Comparison of ENCODE assay signal across 1 cellular context in the genomic region with DNA sequence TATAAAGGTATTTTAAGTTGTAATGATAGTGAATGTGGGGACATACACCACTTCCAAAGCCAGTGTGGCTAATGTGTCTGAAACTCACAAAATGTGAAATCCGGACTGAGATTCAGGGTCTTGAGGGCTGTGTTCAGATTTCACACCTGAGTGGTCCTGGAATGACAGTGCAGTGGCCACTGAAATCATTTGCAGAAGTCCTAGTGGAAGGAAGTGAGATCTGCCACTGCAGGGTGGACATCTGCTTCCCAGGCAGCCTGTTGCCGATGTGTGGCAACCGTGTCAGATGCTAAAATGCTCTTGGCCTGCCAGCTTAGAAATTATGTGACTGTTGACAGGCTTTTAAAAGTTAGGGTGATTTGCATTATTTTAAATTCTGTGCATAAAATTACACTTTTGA.
A peak's percentile ranks its signal among the peaks of the same experiment; 100 is the strongest.
TF ChIP-seq lines count a peak whose summit lies in the region.

No MANE protein-coding gene starts in this region.

TF ChIP-seq in GM12878, 131 proteins besides CTCF, POLR2A, EP300 and RAD21 (continued from another document):
- TF ChIP-seq, protein P1, sequence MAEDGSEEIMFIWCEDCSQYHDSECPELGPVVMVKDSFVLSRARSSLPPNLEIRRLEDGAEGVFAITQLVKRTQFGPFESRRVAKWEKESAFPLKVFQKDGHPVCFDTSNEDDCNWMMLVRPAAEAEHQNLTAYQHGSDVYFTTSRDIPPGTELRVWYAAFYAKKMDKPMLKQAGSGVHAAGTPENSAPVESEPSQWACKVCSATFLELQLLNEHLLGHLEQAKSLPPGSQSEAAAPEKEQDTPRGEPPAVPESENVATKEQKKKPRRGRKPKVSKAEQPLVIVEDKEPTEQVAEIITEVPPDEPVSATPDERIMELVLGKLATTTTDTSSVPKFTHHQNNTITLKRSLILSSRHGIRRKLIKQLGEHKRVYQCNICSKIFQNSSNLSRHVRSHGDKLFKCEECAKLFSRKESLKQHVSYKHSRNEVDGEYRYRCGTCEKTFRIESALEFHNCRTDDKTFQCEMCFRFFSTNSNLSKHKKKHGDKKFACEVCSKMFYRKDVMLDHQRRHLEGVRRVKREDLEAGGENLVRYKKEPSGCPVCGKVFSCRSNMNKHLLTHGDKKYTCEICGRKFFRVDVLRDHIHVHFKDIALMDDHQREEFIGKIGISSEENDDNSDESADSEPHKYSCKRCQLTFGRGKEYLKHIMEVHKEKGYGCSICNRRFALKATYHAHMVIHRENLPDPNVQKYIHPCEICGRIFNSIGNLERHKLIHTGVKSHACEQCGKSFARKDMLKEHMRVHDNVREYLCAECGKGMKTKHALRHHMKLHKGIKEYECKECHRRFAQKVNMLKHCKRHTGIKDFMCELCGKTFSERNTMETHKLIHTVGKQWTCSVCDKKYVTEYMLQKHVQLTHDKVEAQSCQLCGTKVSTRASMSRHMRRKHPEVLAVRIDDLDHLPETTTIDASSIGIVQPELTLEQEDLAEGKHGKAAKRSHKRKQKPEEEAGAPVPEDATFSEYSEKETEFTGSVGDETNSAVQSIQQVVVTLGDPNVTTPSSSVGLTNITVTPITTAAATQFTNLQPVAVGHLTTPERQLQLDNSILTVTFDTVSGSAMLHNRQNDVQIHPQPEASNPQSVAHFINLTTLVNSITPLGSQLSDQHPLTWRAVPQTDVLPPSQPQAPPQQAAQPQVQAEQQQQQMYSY (CRISPR knock-in tag; IDR thresholded peaks at IDR 0.05) = no peak
- TF ChIP-seq HDAC2 (IDR thresholded peaks at IDR 0.05) = no peak
- TF ChIP-seq TARDBP (IDR thresholded peaks at IDR 0.05; ENCODE audit: borderline replicate concordance) = no peak
- no peak for TF ChIP-seq MTA2 (IDR thresholded peaks at IDR 0.05; ENCODE audit: low read depth)
- TF ChIP-seq CHD2 (IDR thresholded peaks at IDR 0.05; ENCODE audit: borderline replicate concordance, low read depth, low read length) = no peak
- no peak for TF ChIP-seq BHLHE40 (IDR thresholded peaks at IDR 0.05; ENCODE audit: borderline replicate concordance in 1 of 2, low read depth in 2 of 2, low read length in 1 of 2)
- TF ChIP-seq, protein P2, sequence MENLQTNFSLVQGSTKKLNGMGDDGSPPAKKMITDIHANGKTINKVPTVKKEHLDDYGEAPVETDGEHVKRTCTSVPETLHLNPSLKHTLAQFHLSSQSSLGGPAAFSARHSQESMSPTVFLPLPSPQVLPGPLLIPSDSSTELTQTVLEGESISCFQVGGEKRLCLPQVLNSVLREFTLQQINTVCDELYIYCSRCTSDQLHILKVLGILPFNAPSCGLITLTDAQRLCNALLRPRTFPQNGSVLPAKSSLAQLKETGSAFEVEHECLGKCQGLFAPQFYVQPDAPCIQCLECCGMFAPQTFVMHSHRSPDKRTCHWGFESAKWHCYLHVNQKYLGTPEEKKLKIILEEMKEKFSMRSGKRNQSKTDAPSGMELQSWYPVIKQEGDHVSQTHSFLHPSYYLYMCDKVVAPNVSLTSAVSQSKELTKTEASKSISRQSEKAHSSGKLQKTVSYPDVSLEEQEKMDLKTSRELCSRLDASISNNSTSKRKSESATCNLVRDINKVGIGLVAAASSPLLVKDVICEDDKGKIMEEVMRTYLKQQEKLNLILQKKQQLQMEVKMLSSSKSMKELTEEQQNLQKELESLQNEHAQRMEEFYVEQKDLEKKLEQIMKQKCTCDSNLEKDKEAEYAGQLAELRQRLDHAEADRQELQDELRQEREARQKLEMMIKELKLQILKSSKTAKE (IDR thresholded peaks at IDR 0.05; ENCODE audit: low read depth, poor library complexity, severe bottlenecking) = no peak
- TF ChIP-seq ATF7 (IDR thresholded peaks at IDR 0.05; ENCODE audit: low read depth) = no peak
- TF ChIP-seq PAX5 (IDR thresholded peaks at IDR 0.05; ENCODE audit: borderline replicate concordance, low read depth, low read length) = peak; percentile 84
- no peak for TF ChIP-seq WRNIP1 (IDR thresholded peaks at IDR 0.05; ENCODE audit: borderline replicate concordance, low read depth, low read length)
- no peak for TF ChIP-seq ZNF24 (IDR thresholded peaks at IDR 0.05)
- TF ChIP-seq, protein P3, sequence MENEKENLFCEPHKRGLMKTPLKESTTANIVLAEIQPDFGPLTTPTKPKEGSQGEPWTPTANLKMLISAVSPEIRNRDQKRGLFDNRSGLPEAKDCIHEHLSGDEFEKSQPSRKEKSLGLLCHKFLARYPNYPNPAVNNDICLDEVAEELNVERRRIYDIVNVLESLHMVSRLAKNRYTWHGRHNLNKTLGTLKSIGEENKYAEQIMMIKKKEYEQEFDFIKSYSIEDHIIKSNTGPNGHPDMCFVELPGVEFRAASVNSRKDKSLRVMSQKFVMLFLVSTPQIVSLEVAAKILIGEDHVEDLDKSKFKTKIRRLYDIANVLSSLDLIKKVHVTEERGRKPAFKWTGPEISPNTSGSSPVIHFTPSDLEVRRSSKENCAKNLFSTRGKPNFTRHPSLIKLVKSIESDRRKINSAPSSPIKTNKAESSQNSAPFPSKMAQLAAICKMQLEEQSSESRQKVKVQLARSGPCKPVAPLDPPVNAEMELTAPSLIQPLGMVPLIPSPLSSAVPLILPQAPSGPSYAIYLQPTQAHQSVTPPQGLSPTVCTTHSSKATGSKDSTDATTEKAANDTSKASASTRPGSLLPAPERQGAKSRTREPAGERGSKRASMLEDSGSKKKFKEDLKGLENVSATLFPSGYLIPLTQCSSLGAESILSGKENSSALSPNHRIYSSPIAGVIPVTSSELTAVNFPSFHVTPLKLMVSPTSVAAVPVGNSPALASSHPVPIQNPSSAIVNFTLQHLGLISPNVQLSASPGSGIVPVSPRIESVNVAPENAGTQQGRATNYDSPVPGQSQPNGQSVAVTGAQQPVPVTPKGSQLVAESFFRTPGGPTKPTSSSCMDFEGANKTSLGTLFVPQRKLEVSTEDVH (IDR thresholded peaks at IDR 0.05; ENCODE audit: low read depth, partially characterized antibody) = no peak
- TF ChIP-seq, protein P4, sequence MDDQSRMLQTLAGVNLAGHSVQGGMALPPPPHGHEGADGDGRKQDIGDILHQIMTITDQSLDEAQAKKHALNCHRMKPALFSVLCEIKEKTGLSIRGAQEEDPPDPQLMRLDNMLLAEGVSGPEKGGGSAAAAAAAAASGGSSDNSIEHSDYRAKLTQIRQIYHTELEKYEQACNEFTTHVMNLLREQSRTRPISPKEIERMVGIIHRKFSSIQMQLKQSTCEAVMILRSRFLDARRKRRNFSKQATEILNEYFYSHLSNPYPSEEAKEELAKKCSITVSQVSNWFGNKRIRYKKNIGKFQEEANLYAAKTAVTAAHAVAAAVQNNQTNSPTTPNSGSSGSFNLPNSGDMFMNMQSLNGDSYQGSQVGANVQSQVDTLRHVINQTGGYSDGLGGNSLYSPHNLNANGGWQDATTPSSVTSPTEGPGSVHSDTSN (IDR thresholded peaks at IDR 0.05; ENCODE audit: insufficient replicate concordance, low read depth, low read length) = no peak
- TF ChIP-seq ATF2 (IDR thresholded peaks at IDR 0.05; ENCODE audit: low read length) = peak; percentile 15; the same call in 1 of the 2 replicates
- no peak for TF ChIP-seq MEF2B (IDR thresholded peaks at IDR 0.05; ENCODE audit: partially characterized antibody, poor library complexity, severe bottlenecking)
- TF ChIP-seq TCF3 (IDR thresholded peaks at IDR 0.05; ENCODE audit: borderline replicate concordance, insufficient read depth, low read depth, low read length) = 0 out of 2 replicates have a peak, but pooled peaks have one; percentile 14
- TF ChIP-seq REST (IDR thresholded peaks at IDR 0.05; ENCODE audit: low read depth, low read length) = peak; percentile 34; the same call in 1 of the 2 replicates
- TF ChIP-seq SUPT20H (IDR thresholded peaks at IDR 0.05; ENCODE audit: borderline replicate concordance, control insufficient read depth, low read depth, low read length) = no peak
- peak; percentile 59; the same call in 1 of the 2 replicates for TF ChIP-seq BCL11A (IDR thresholded peaks at IDR 0.05; ENCODE audit: low read depth, low read length)
- no peak for TF ChIP-seq NFYA (IDR thresholded peaks at IDR 0.05; ENCODE audit: borderline replicate concordance, low read depth, low read length)
- TF ChIP-seq SIX5 (IDR thresholded peaks at IDR 0.05; ENCODE audit: low read depth, low read length, severe bottlenecking) = no peak
TF ChIP-seq in GM12878: peak in this region for 13.
